Comparison of ENCODE assay signal across 8 cellular contexts in genomic region chr1:25996966-25997758, GRCh38. TPM values are rescaled to one million over a fixed set of nuclear protein-coding genes. Genes with fewer than 3 reads are reported as not detected.
A peak's percentile ranks its signal among the peaks of the same experiment; 100 is the strongest.
DNase-seq lines count a peak whose midpoint lies in the region; ATAC-seq and TF ChIP-seq lines count a peak whose summit lies in the region.

No MANE protein-coding gene starts in this region.

- peak; percentile 69 for DNase-seq in EL
- peak; percentile 51 for DNase-seq in Jurkat, Clone E6-1 (ENCODE audit: low read depth, low spot score)
- DNase-seq in activated B cell treated with CpG ODN at 0.5 μM for 24 hours, result no peak
- DNase-seq in globus pallidus (ENCODE audit: low spot score), result peak; percentile 33
- DNase-seq in osteoblast (ENCODE audit: insufficient read length, low spot score, missing footprints), result peak; percentile 77
- no peak for DNase-seq in SW 1271 (lab: John Stamatoyannopoulos, UW)

- no peaks in the 10 kb centered on the region for H3K27me3 Mint-ChIP-seq in activated B cell treated with CpG ODN at 0.5 μM for 24 hours

- peaks cover 12% of the 10 kb centered on the region for H3K36me3 Mint-ChIP-seq in activated B cell treated with CpG ODN at 0.5 μM for 24 hours (ENCODE audit: low read depth)

- no peaks in the 10 kb centered on the region for H3K9me3 ChIP-seq in osteoblast (ENCODE audit: low read depth, low read length)

- H3K27ac Mint-ChIP-seq in activated B cell treated with CpG ODN at 0.5 μM for 24 hours, result peak overlapping the region; percentile 95

- intact Hi-C loops in activated B cell treated with CpG ODN at 0.5 μM for 24 hours (cut with micrococcal nuclease), result loop anchor here (5.0 kb wide), 1 partner anchor 380 kb away; the partner anchor contains the start of gene MAN1C1

- peak overlapping the region; percentile 95 for H3K4me3 Mint-ChIP-seq in activated B cell treated with CpG ODN at 0.5 μM for 24 hours

- H3K4me1 Mint-ChIP-seq in activated B cell treated with CpG ODN at 0.5 μM for 24 hours, result peaks cover 18% of the 10 kb centered on the region

- TF ChIP-seq CTCF in activated B cell treated with CpG ODN at 0.5 μM for 24 hours (IDR thresholded peaks at IDR 0.05) (no peak), osteoblast (IDR thresholded peaks at IDR 0.05; ENCODE audit: extremely low read depth, low read depth, low read length) (no peak)

- H4K20me1 ChIP-seq in osteoblast (ENCODE audit: insufficient read depth, low read length), result no peaks in the 10 kb centered on the region

- POLR2A ChIA-PET in activated B cell treated with CpG ODN at 0.5 μM for 24 hours (lab: Charles Lee), result interaction anchor here (0.5 to 1.9 kb wide), 17 partner anchors 8 to 1158 kb away, joined by 3 to 25 read pairs (median 5); partner anchors contain the start of genes DHDDS, MTFR1L, RSRP1 and SLC9A1

- H3K4me3 ChIP-seq in Jurkat, Clone E6-1 (ENCODE audit: low read length), result peak overlapping the region; percentile 79
- peak overlapping the region; percentile 74 for H3K4me3 ChIP-seq in osteoblast (ENCODE audit: insufficient read depth, low read length)

- ATAC-seq in activated B cell treated with CpG ODN at 0.5 μM for 24 hours (ENCODE audit: low read depth) (no peak), HG02642 (IDR thresholded peaks at IDR 0.05; ENCODE audit: poor library complexity, unreplicated experiment) (no peak), HG02678 (IDR thresholded peaks at IDR 0.05; ENCODE audit: unreplicated experiment) (no peak)

- H3K27ac ChIP-seq in osteoblast (ENCODE audit: low read depth, low read length), result peak overlapping the region; percentile 71

- CTCF ChIA-PET in activated B cell treated with CpG ODN at 0.5 μM for 24 hours (lab: Charles Lee), result interaction anchor here (1.0 to 6.6 kb wide), 8 partner anchors 26 to 388 kb away, joined by 3 to 94 read pairs (median 4); partner anchors contain the start of gene STMN1

- H2AFZ ChIP-seq in osteoblast (ENCODE audit: low read length), result peak overlapping the region; percentile 79

- peak overlapping the region; percentile 81 for H3K4me2 ChIP-seq in osteoblast (ENCODE audit: insufficient read depth, low read length)

- no peaks in the 10 kb centered on the region for H3K9me3 Mint-ChIP-seq in activated B cell treated with CpG ODN at 0.5 μM for 24 hours

- H3K4me1 ChIP-seq in osteoblast (ENCODE audit: insufficient read depth, low read length), result peaks cover 20% of the 10 kb centered on the region

- H3K36me3 ChIP-seq in osteoblast (ENCODE audit: insufficient read depth, low read length), result no peaks in the 10 kb centered on the region

- H3K27me3 ChIP-seq in osteoblast (ENCODE audit: insufficient read depth, low read length), result no peaks in the 10 kb centered on the region

- H3K79me2 ChIP-seq in osteoblast (ENCODE audit: insufficient read depth, low read length), result peaks cover 5% of the 10 kb centered on the region

RNA-seq across cellular contexts. Expression of gene PAFAH2, which starts 0.7 kb away (rescaled TPM):
- polyA plus RNA-seq in Jurkat, Clone E6-1 (2012; ENCODE audit: insufficient read depth, insufficient read length), result 10.0 TPM
- total RNA-seq in activated B cell treated with CpG ODN at 0.5 μM for 24 hours, result 5.4 and 9.2 TPM in 2 replicates
- 6.5 and 6.9 TPM in 2 replicates for total RNA-seq in osteoblast

RNA-seq across cellular contexts. Expression of gene EXTL1, which starts 24.4 kb away (rescaled TPM):
- not detected for polyA plus RNA-seq in Jurkat, Clone E6-1 (2012; ENCODE audit: insufficient read depth, insufficient read length)
- total RNA-seq in activated B cell treated with CpG ODN at 0.5 μM for 24 hours (not detected in 2 replicates), osteoblast (1.4 and 3.2 TPM in 2 replicates)

RNA-seq across cellular contexts. Expression of gene SLC30A2, which starts 48.8 kb away (rescaled TPM):
- not detected for polyA plus RNA-seq in Jurkat, Clone E6-1 (2012; ENCODE audit: insufficient read depth, insufficient read length)
- total RNA-seq in activated B cell treated with CpG ODN at 0.5 μM for 24 hours, result not detected in 2 replicates
- total RNA-seq in osteoblast, result not detected in 2 replicates

Comparison
In these comparisons a context has a peak if more than half of its experiments do, and no peak if none do; other contexts are left out.
1. DNase-seq: peak in EL (single experiment), Jurkat, Clone E6-1 (single experiment), globus pallidus (single experiment) and osteoblast (single experiment); none in activated B cell treated with CpG ODN at 0.5 μM for 24 hours (single experiment) and SW 1271 (0 of 2).